ENCODE assay signal across 15 cellular contexts in genomic region chr11:58628446-58628845, GRCh38. TPM values are rescaled to one million over a fixed set of nuclear protein-coding genes. Genes with fewer than 3 reads are reported as not detected.
DNase-seq lines count a peak whose midpoint lies in the region; ATAC-seq and TF ChIP-seq lines count a peak whose summit lies in the region.
"Had no signal": no experiment of that assay in that cellular context is flagged by ENCODE, and none has a peak within 500 bp of the region (broad histone marks: within the 10 kb centered on the region; RNA-seq: fewer than 3 reads in every experiment).

No MANE protein-coding gene starts in this region.

- TF ChIP-seq EP300 in gastroesophageal sphincter (IDR thresholded peaks at IDR 0.05): no peak

- TF ChIP-seq CTCF in gastroesophageal sphincter (IDR thresholded peaks at IDR 0.05) (no peak), psoas muscle (IDR thresholded peaks at IDR 0.05) (no peak), esophagus squamous epithelium (IDR thresholded peaks at IDR 0.05) (no peak), MM.1S (IDR thresholded peaks at IDR 0.05; ENCODE audit: low read length) (no peak)

- no peak overlapping the region for H2AFZ ChIP-seq in MM.1S (ENCODE audit: low read length)

- no peaks in the 10 kb centered on the region for H4K20me1 ChIP-seq in MM.1S (ENCODE audit: insufficient read depth, low read length)

- intact Hi-C loops in psoas muscle (cut with DNase I): loop anchor here (5.0 kb wide), 1 partner anchor 51 kb away; the partner anchor contains the start of genes LPXN (in 2 of the 2) and ZFP91 (in 2 of the 2)
- intact Hi-C loops in esophagus squamous epithelium (cut with DNase I): no loop called here

- H3K9me3 ChIP-seq in adipocyte (ENCODE audit: control insufficient read depth, low read length): no peaks in the 10 kb centered on the region
- no peaks in the 10 kb centered on the region for H3K9me3 ChIP-seq in gastroesophageal sphincter
- no peaks in the 10 kb centered on the region for H3K9me3 ChIP-seq in psoas muscle
- no peaks in the 10 kb centered on the region for H3K9me3 ChIP-seq in esophagus squamous epithelium
- H3K9me3 ChIP-seq in MM.1S (replicated peaks; ENCODE audit: insufficient read depth, low read length): no peaks in the 10 kb centered on the region
- H3K9me3 ChIP-seq: testis had no signal

- 0 out of 2 replicates have a peak, but pooled peaks cover 9% of the 10 kb centered on the region for H3F3A ChIP-seq in MM.1S (ENCODE audit: insufficient read depth, low read length)

- no peak for TF ChIP-seq POLR2A in gastroesophageal sphincter (IDR thresholded peaks at IDR 0.05)
- TF ChIP-seq POLR2A in esophagus squamous epithelium (IDR thresholded peaks at IDR 0.05): no peak

- H3K9ac ChIP-seq in adipocyte (ENCODE audit: low read length): peak overlapping the region; percentile 71
- no peak overlapping the region for H3K9ac ChIP-seq in MM.1S (ENCODE audit: low read length)

- H3K27ac ChIP-seq in gastroesophageal sphincter (peak overlapping the region in 3 of 4 donors; percentile 61 to 74 (median 64)), psoas muscle (peak overlapping the region; percentile 69), esophagus squamous epithelium (no peak overlapping the region), MM.1S (ENCODE audit: low read length) (no peak overlapping the region)
- H3K27ac ChIP-seq: testis had no signal

- 33 to 70% methylated on average over 2 to 3 of the region's 3 CpGs for WGBS in gastroesophageal sphincter (ENCODE audit: low coverage in 1 of 2), 2 donors
- 54 to 73% (median 59%) methylated on average over 3 of the region's 3 CpGs for WGBS in psoas muscle, 3 donors
- WGBS in esophagus squamous epithelium, 2 donors: 77 to 82% methylated on average over 3 of the region's 3 CpGs

- H3K9me2 ChIP-seq in MM.1S (replicated peaks; ENCODE audit: insufficient read depth, low read length): no peaks in the 10 kb centered on the region

- H3K36me3 ChIP-seq in adipocyte (ENCODE audit: control insufficient read depth, insufficient read depth, low read length, severe bottlenecking) (peaks cover 22% of the 10 kb centered on the region), gastroesophageal sphincter (peaks cover 0 to 23% of the 10 kb centered on the region in 2 donors), psoas muscle (ENCODE audit: insufficient read depth in 1 of 2, low read depth in 1 of 2) (peaks cover 0 to 21% of the 10 kb centered on the region in 2 donors), esophagus squamous epithelium (peaks cover 0 to 28% (median 6%) of the 10 kb centered on the region in 3 donors), MM.1S (replicated peaks; ENCODE audit: insufficient read depth, low read length) (no peaks in the 10 kb centered on the region)

- H3K79me2 ChIP-seq in MM.1S (ENCODE audit: low read length): peaks cover 8% of the 10 kb centered on the region

- H3K4me3 ChIP-seq in adipocyte (ENCODE audit: low read length) (peak overlapping the region; percentile 52), gastroesophageal sphincter (no peak overlapping the region), psoas muscle (no peak overlapping the region), esophagus squamous epithelium (no peak overlapping the region), MM.1S (ENCODE audit: low read length) (no peak overlapping the region)
- H3K4me3 ChIP-seq: testis had no signal

- DNase-seq in GM03348 (ENCODE audit: low spot score): peak; percentile 21
- DNase-seq in adipocyte (ENCODE audit: low read depth): no peak
- peak in 1 of 2 donors; percentile 16 for DNase-seq in psoas muscle
- no peak for DNase-seq in NCI-H1694 (lab: John Stamatoyannopoulos, UW)
- no peak for DNase-seq in esophagus squamous epithelium (lab: John Stamatoyannopoulos, UW)
- no peak for DNase-seq in NCI-H526 treated with DMSO at 0.1 percent for 48 hours (lab: John Stamatoyannopoulos, UW)
- no peak for DNase-seq in MM.1S
- DNase-seq: activated CD8-positive, alpha-beta T cell treated with anti-CD3 and anti-CD28 coated beads for 36 hours; activated gamma-delta T cell; H9; retina; testis had no signal

- ATAC-seq in gastroesophageal sphincter: no peak
- peak in 3 of 4 donors; percentile 65 to 79 (median 73) for ATAC-seq in psoas muscle
- ATAC-seq: activated CD8-positive, alpha-beta T cell treated with anti-CD3 and anti-CD28 coated beads for 36 hours; esophagus mucosa had no signal

- no peak overlapping the region for H3K4me2 ChIP-seq in MM.1S (ENCODE audit: low read depth, low read length)

- H3K27me3 ChIP-seq in adipocyte (replicated peaks; ENCODE audit: control insufficient read depth, insufficient read depth, low read length) (no peaks in the 10 kb centered on the region), gastroesophageal sphincter (no peaks in the 10 kb centered on the region), psoas muscle (ENCODE audit: insufficient read depth in 3 of 3, low read length in 2 of 3) (no peaks in the 10 kb centered on the region), esophagus squamous epithelium (no peaks in the 10 kb centered on the region), MM.1S (replicated peaks; ENCODE audit: insufficient read depth, low read length) (no peaks in the 10 kb centered on the region)
- H3K27me3 ChIP-seq: testis had no signal

- peaks cover 44% of the 10 kb centered on the region for H3K4me1 ChIP-seq in adipocyte (ENCODE audit: control insufficient read depth, insufficient read depth, low read length)
- peaks cover 3 to 28% (median 10%) of the 10 kb centered on the region in 3 donors for H3K4me1 ChIP-seq in gastroesophageal sphincter
- H3K4me1 ChIP-seq in psoas muscle: peaks cover 19% of the 10 kb centered on the region
- peaks cover 0 to 19% (median 6%) of the 10 kb centered on the region in 3 donors for H3K4me1 ChIP-seq in esophagus squamous epithelium
- peaks cover 19% of the 10 kb centered on the region for H3K4me1 ChIP-seq in MM.1S (ENCODE audit: low read length)

RNA-seq across cellular contexts. Expression of gene CNTF, which starts 6.0 kb away (rescaled TPM):
- 1 to 10 TPM; 1.2 to 2.4 (median 1.6) TPM for total RNA-seq in gastroesophageal sphincter
- total RNA-seq in psoas muscle: 1 to 10 TPM; 1.1 to 5.7 (median 3.8) TPM
- polyA plus RNA-seq in psoas muscle: 10 to 100 TPM in 1 of 3 donors, 1 to 10 TPM in 2; 1.3 to 21.2 (median 1.9) TPM
- total RNA-seq in esophagus squamous epithelium: 1 to 10 TPM in 2 of 4 donors, under 1 TPM in 2; 0.53 to 3.2 (median 1.2) TPM
- polyA plus RNA-seq: CD14-positive monocyte had no signal

RNA-seq across cellular contexts. Expression of gene ZFP91, which starts 49.6 kb away (rescaled TPM):
- total RNA-seq in gastroesophageal sphincter (10 to 100 TPM; 64.9 to 94.8 (median 89.7) TPM), psoas muscle (10 to 100 TPM; 68.3 to 94.1 (median 79.4) TPM), esophagus squamous epithelium (10 to 100 TPM; 26.6 to 48.6 (median 40.5) TPM)
- 10 to 100 TPM; 27.8 to 88.7 (median 49.4) TPM for polyA plus RNA-seq in psoas muscle

RNA-seq across cellular contexts. Expression of gene LPXN, which starts 52.8 kb away (rescaled TPM):
- 1 to 10 TPM; 4.7 to 5.4 (median 5.3) TPM for total RNA-seq in gastroesophageal sphincter
- 1 to 10 TPM; 2.4 to 4.7 (median 2.7) TPM for total RNA-seq in psoas muscle
- polyA plus RNA-seq in psoas muscle: 1 to 10 TPM in 2 of 3 donors, under 1 TPM in 1; 0.73 to 3.4 (median 3.0) TPM
- 10 to 100 TPM in 1 of 4 donors, 1 to 10 TPM in 3; 1.7 to 12.4 (median 4.4) TPM for total RNA-seq in esophagus squamous epithelium

Comparison
In these comparisons a context has a peak if more than half of its experiments do, and no peak if none do; other contexts are left out.
1. H3K27ac ChIP-seq: peak in gastroesophageal sphincter (3 of 4) and psoas muscle (single experiment); none in esophagus squamous epithelium (0 of 4) and MM.1S (single experiment).